1 cellular context compared by ENCODE assay signal in the genomic region with DNA sequence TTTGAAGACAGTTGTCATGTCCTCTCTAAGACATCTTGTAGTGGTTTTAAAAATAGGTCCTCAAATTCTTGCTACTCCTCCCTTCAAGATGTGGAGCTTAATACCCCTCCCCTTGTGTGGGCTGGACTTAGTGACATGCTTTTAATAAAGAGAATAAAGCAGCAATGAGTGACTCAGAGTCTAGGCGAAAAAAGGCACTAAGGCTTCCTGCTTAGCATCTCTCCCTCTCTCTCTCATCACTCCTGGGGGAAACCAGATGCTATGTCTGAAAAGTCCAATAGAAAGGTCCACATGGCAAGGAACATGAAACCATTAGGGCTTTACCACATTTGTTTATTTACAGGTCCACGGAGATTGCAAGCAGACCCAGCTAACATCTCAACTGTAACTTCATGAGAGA.
TF ChIP-seq lines count a peak whose summit lies in the region.

No MANE protein-coding gene starts in this region.

TF ChIP-seq in HepG2, 621 proteins besides CTCF, POLR2A, EP300 and RAD21 (continued from another document):
- TF ChIP-seq HDAC6 (IDR thresholded peaks at IDR 0.05; ENCODE audit: low read depth, low read length) (no peak), KLF9 (CRISPR knock-in tag; IDR thresholded peaks at IDR 0.05; ENCODE audit: low read depth) (no peak), GATA4 (IDR thresholded peaks at IDR 0.05; ENCODE audit: borderline replicate concordance, low read depth) (0 out of 2 replicates have a peak, but pooled peaks have one; percentile 15), JUND (CRISPR knock-in tag; IDR thresholded peaks at IDR 0.05) (no peak), ZNF546 (CRISPR knock-in tag; conservative IDR thresholded peaks at IDR 0.05) (no peak), NFIB (CRISPR knock-in tag; IDR thresholded peaks at IDR 0.05; ENCODE audit: borderline replicate concordance) (no peak), FOXO1 (CRISPR knock-in tag; IDR thresholded peaks at IDR 0.05) (no peak), AKAP8 (CRISPR knock-in tag; IDR thresholded peaks at IDR 0.05) (no peak), MAFF (IDR thresholded peaks at IDR 0.05; ENCODE audit: low read depth, low read length) (no peak), ZFP36L1 (CRISPR knock-in tag; IDR thresholded peaks at IDR 0.05) (no peak), EHMT2 (IDR thresholded peaks at IDR 0.05; ENCODE audit: borderline replicate concordance, low read depth, low read length) (0 out of 2 replicates have a peak, but pooled peaks have one; percentile 8), MTF2 (CRISPR knock-in tag; IDR thresholded peaks at IDR 0.05; ENCODE audit: borderline replicate concordance) (no peak), ZNF644 (CRISPR knock-in tag; IDR thresholded peaks at IDR 0.05; ENCODE audit: low read depth) (no peak), ZFYVE20 (CRISPR knock-in tag; IDR thresholded peaks at IDR 0.05; ENCODE audit: borderline replicate concordance, low read depth) (no peak), ETV5 (CRISPR knock-in tag; IDR thresholded peaks at IDR 0.05; ENCODE audit: borderline replicate concordance) (no peak), PHF8 (CRISPR knock-in tag; IDR thresholded peaks at IDR 0.05) (no peak), ZSCAN25 (CRISPR knock-in tag; IDR thresholded peaks at IDR 0.05) (no peak), KMT2B (CRISPR knock-in tag; IDR thresholded peaks at IDR 0.05) (0 out of 2 replicates have a peak, but pooled peaks have one; percentile 9), SOX6 (IDR thresholded peaks at IDR 0.05) (no peak), SOX6 (CRISPR knock-in tag; IDR thresholded peaks at IDR 0.05) (no peak), NFYC (CRISPR knock-in tag; IDR thresholded peaks at IDR 0.05) (no peak)
- TF ChIP-seq, protein P1, sequence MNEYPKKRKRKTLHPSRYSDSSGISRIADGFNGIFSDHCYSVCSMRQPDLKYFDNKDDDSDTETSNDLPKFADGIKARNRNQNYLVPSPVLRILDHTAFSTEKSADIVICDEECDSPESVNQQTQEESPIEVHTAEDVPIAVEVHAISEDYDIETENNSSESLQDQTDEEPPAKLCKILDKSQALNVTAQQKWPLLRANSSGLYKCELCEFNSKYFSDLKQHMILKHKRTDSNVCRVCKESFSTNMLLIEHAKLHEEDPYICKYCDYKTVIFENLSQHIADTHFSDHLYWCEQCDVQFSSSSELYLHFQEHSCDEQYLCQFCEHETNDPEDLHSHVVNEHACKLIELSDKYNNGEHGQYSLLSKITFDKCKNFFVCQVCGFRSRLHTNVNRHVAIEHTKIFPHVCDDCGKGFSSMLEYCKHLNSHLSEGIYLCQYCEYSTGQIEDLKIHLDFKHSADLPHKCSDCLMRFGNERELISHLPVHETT (CRISPR knock-in tag; conservative IDR thresholded peaks at IDR 0.05): no peak
- TF ChIP-seq, protein P2, sequence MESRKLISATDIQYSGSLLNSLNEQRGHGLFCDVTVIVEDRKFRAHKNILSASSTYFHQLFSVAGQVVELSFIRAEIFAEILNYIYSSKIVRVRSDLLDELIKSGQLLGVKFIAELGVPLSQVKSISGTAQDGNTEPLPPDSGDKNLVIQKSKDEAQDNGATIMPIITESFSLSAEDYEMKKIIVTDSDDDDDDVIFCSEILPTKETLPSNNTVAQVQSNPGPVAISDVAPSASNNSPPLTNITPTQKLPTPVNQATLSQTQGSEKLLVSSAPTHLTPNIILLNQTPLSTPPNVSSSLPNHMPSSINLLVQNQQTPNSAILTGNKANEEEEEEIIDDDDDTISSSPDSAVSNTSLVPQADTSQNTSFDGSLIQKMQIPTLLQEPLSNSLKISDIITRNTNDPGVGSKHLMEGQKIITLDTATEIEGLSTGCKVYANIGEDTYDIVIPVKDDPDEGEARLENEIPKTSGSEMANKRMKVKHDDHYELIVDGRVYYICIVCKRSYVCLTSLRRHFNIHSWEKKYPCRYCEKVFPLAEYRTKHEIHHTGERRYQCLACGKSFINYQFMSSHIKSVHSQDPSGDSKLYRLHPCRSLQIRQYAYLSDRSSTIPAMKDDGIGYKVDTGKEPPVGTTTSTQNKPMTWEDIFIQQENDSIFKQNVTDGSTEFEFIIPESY (CRISPR knock-in tag; IDR thresholded peaks at IDR 0.05): no peak
- TF ChIP-seq, protein P3, sequence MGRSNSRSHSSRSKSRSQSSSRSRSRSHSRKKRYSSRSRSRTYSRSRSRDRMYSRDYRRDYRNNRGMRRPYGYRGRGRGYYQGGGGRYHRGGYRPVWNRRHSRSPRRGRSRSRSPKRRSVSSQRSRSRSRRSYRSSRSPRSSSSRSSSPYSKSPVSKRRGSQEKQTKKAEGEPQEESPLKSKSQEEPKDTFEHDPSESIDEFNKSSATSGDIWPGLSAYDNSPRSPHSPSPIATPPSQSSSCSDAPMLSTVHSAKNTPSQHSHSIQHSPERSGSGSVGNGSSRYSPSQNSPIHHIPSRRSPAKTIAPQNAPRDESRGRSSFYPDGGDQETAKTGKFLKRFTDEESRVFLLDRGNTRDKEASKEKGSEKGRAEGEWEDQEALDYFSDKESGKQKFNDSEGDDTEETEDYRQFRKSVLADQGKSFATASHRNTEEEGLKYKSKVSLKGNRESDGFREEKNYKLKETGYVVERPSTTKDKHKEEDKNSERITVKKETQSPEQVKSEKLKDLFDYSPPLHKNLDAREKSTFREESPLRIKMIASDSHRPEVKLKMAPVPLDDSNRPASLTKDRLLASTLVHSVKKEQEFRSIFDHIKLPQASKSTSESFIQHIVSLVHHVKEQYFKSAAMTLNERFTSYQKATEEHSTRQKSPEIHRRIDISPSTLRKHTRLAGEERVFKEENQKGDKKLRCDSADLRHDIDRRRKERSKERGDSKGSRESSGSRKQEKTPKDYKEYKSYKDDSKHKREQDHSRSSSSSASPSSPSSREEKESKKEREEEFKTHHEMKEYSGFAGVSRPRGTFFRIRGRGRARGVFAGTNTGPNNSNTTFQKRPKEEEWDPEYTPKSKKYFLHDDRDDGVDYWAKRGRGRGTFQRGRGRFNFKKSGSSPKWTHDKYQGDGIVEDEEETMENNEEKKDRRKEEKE (IDR thresholded peaks at IDR 0.05): no peak
- TF ChIP-seq, protein P4, sequence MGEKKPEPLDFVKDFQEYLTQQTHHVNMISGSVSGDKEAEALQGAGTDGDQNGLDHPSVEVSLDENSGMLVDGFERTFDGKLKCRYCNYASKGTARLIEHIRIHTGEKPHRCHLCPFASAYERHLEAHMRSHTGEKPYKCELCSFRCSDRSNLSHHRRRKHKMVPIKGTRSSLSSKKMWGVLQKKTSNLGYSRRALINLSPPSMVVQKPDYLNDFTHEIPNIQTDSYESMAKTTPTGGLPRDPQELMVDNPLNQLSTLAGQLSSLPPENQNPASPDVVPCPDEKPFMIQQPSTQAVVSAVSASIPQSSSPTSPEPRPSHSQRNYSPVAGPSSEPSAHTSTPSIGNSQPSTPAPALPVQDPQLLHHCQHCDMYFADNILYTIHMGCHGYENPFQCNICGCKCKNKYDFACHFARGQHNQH (CRISPR knock-in tag; IDR thresholded peaks at IDR 0.05): 0 out of 2 replicates have a peak, but pooled peaks have one; percentile 11
- TF ChIP-seq, protein P5, sequence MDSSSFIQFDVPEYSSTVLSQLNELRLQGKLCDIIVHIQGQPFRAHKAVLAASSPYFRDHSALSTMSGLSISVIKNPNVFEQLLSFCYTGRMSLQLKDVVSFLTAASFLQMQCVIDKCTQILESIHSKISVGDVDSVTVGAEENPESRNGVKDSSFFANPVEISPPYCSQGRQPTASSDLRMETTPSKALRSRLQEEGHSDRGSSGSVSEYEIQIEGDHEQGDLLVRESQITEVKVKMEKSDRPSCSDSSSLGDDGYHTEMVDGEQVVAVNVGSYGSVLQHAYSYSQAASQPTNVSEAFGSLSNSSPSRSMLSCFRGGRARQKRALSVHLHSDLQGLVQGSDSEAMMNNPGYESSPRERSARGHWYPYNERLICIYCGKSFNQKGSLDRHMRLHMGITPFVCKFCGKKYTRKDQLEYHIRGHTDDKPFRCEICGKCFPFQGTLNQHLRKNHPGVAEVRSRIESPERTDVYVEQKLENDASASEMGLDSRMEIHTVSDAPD (CRISPR knock-in tag; IDR thresholded peaks at IDR 0.05): peak; percentile 1; the same call in 1 of the 2 replicates
- TF ChIP-seq, protein P6, sequence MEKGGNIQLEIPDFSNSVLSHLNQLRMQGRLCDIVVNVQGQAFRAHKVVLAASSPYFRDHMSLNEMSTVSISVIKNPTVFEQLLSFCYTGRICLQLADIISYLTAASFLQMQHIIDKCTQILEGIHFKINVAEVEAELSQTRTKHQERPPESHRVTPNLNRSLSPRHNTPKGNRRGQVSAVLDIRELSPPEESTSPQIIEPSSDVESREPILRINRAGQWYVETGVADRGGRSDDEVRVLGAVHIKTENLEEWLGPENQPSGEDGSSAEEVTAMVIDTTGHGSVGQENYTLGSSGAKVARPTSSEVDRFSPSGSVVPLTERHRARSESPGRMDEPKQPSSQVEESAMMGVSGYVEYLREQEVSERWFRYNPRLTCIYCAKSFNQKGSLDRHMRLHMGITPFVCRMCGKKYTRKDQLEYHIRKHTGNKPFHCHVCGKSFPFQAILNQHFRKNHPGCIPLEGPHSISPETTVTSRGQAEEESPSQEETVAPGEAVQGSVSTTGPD (CRISPR knock-in tag; IDR thresholded peaks at IDR 0.05): peak; percentile 20; the same call in 1 of the 2 replicates
- TF ChIP-seq, protein P7, sequence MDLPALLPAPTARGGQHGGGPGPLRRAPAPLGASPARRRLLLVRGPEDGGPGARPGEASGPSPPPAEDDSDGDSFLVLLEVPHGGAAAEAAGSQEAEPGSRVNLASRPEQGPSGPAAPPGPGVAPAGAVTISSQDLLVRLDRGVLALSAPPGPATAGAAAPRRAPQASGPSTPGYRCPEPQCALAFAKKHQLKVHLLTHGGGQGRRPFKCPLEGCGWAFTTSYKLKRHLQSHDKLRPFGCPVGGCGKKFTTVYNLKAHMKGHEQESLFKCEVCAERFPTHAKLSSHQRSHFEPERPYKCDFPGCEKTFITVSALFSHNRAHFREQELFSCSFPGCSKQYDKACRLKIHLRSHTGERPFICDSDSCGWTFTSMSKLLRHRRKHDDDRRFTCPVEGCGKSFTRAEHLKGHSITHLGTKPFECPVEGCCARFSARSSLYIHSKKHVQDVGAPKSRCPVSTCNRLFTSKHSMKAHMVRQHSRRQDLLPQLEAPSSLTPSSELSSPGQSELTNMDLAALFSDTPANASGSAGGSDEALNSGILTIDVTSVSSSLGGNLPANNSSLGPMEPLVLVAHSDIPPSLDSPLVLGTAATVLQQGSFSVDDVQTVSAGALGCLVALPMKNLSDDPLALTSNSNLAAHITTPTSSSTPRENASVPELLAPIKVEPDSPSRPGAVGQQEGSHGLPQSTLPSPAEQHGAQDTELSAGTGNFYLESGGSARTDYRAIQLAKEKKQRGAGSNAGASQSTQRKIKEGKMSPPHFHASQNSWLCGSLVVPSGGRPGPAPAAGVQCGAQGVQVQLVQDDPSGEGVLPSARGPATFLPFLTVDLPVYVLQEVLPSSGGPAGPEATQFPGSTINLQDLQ (CRISPR knock-in tag; IDR thresholded peaks at IDR 0.05): no peak
- TF ChIP-seq, protein P8, sequence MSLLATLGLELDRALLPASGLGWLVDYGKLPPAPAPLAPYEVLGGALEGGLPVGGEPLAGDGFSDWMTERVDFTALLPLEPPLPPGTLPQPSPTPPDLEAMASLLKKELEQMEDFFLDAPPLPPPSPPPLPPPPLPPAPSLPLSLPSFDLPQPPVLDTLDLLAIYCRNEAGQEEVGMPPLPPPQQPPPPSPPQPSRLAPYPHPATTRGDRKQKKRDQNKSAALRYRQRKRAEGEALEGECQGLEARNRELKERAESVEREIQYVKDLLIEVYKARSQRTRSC (CRISPR knock-in tag; IDR thresholded peaks at IDR 0.05; ENCODE audit: low read depth): no peak
TF ChIP-seq in HepG2: peak in this region for 9.
